ENCODE assay signal across 11 cellular contexts in genomic region chr6:290111-290932, GRCh38. TPM values are rescaled to one million over a fixed set of nuclear protein-coding genes. Genes with fewer than 3 reads are reported as not detected.
DNase-seq lines count a peak whose midpoint lies in the region; ATAC-seq and TF ChIP-seq lines count a peak whose summit lies in the region.
"Had no signal": no experiment of that assay in that cellular context is flagged by ENCODE, and none has a peak within 500 bp of the region (broad histone marks: within the 10 kb centered on the region; RNA-seq: fewer than 3 reads in every experiment).

No MANE protein-coding gene starts in this region.

- no peak for ATAC-seq in stimulated activated effector memory CD8-positive, alpha-beta T cell treated with anti-CD3 and anti-CD28 coated beads, Interleukin-12 subunit alpha, Interleukin-12 subunit beta, amount 100 ng/mL, for 72 hours
- ATAC-seq: GM23338 had no signal

- DNase-seq in activated naive CD4-positive, alpha-beta T cell treated with anti-CD3 and anti-CD28 coated beads, Interleukin-2, amount 10 ng/mL, durations not matched to agents 7 days and 5 days = no peak
- DNase-seq in activated naive CD4-positive, alpha-beta T cell (lab: John Stamatoyannopoulos, UW) = no peak
- DNase-seq in Karpas-422 (no peak), DMS 273 treated with DMSO at 0.1 percent for 48 hours (lab: John Stamatoyannopoulos, UW) (no peak), iPS-NIHi7 (ENCODE audit: extremely low spot score) (no peak), dorsolateral prefrontal cortex (no peak)
- DNase-seq in stimulated activated effector memory CD8-positive, alpha-beta T cell treated with anti-CD3 and anti-CD28 coated beads, Interleukin-12 subunit alpha, Interleukin-12 subunit beta, amount 100 ng/mL, for 72 hours (ENCODE audit: low spot score in 2 of 2) = peak in 1 of 2 donors; percentile 51
- DNase-seq: BE2C, NCI-H187 had no signal

- no peak for TF ChIP-seq CTCF in brain (conservative IDR thresholded peaks at IDR 0.05)
- no peak for TF ChIP-seq CTCF in dorsolateral prefrontal cortex (IDR thresholded peaks at IDR 0.05 in 54 of 56, conservative IDR thresholded peaks at IDR 0.05 in 2 of 56; ENCODE audit: low read depth in 1 of 56, partially characterized antibody in 56 of 56)

- H3K4me2 ChIP-seq in Karpas-422 (ENCODE audit: low read depth, low read length, poor library complexity, severe bottlenecking) = peak overlapping the region; percentile 90

- H3K79me2 ChIP-seq in Karpas-422 (ENCODE audit: low read length) = no peaks in the 10 kb centered on the region

- peaks cover 22% of the 10 kb centered on the region for H3K4me1 ChIP-seq in Karpas-422 (ENCODE audit: low read length)
- H3K4me1 ChIP-seq: BE2C had no signal

- H3K9me3 Mint-ChIP-seq in activated naive CD4-positive, alpha-beta T cell treated with anti-CD3 and anti-CD28 coated beads, Interleukin-2, amount 10 ng/mL, durations not matched to agents 7 days and 5 days = no peaks in the 10 kb centered on the region
- H3K9me3 Mint-ChIP-seq in brain = peaks cover 0 to 43% (median 13%) of the 10 kb centered on the region in 5 experiments
- no peaks in the 10 kb centered on the region for H3K9me3 Mint-ChIP-seq in stimulated activated effector memory CD8-positive, alpha-beta T cell treated with anti-CD3 and anti-CD28 coated beads, Interleukin-12 subunit alpha, Interleukin-12 subunit beta, amount 100 ng/mL, for 72 hours

- H3K27ac ChIP-seq in Karpas-422 (ENCODE audit: low read length) (no peak overlapping the region), dorsolateral prefrontal cortex (no peak overlapping the region)

- H4K20me1 ChIP-seq in Karpas-422 (ENCODE audit: insufficient read depth, low read depth, low read length) = no peaks in the 10 kb centered on the region

- H3K4me3 ChIP-seq in Karpas-422 (ENCODE audit: low read length) (no peak overlapping the region), dorsolateral prefrontal cortex (no peak overlapping the region)

- H3K36me3 ChIP-seq in Karpas-422 (ENCODE audit: insufficient read depth, low read length) = no peaks in the 10 kb centered on the region
- H3K36me3 ChIP-seq: BE2C had no signal

- no peaks in the 10 kb centered on the region for H3K27me3 ChIP-seq in Karpas-422 (ENCODE audit: low read length)
- H3K27me3 ChIP-seq in dorsolateral prefrontal cortex = peaks cover 0 to 6% (median 0%) of the 10 kb centered on the region in 45 donors

- no peak overlapping the region for H3K9ac ChIP-seq in Karpas-422 (ENCODE audit: low read length)

- H2AFZ ChIP-seq in Karpas-422 (ENCODE audit: low read length) = no peak overlapping the region

- no peaks in the 10 kb centered on the region for H3K9me3 ChIP-seq in Karpas-422 (ENCODE audit: low read length)
- H3K9me3 ChIP-seq: BE2C had no signal

- H3K27me3 Mint-ChIP-seq in activated naive CD4-positive, alpha-beta T cell treated with anti-CD3 and anti-CD28 coated beads, Interleukin-2, amount 10 ng/mL, durations not matched to agents 7 days and 5 days = no peaks in the 10 kb centered on the region
- H3K27me3 Mint-ChIP-seq in brain = peaks cover 17% of the 10 kb centered on the region

- CTCF ChIA-PET in activated naive CD4-positive, alpha-beta T cell treated with anti-CD3 and anti-CD28 coated beads, Interleukin-2, amount 10 ng/mL, durations not matched to agents 7 days and 5 days (lab: Charles Lee) = no interaction called here

- intact Hi-C loops in dorsolateral prefrontal cortex (cut with DNase I) = loop anchor here (5.0 to 10.0 kb wide), 4 partner anchors 42 to 224 kb away; no protein-coding TSS in a partner anchor

- H3K9me2 ChIP-seq in Karpas-422 (replicated peaks; ENCODE audit: insufficient read depth, low read length) = no peaks in the 10 kb centered on the region

- peak overlapping the region; percentile 25 for H3K27ac Mint-ChIP-seq in activated naive CD4-positive, alpha-beta T cell treated with anti-CD3 and anti-CD28 coated beads, Interleukin-2, amount 10 ng/mL, durations not matched to agents 7 days and 5 days
- peak overlapping the region in 3 of 5 experiments; percentile 4 to 34 (median 30) for H3K27ac Mint-ChIP-seq in brain
- H3K27ac Mint-ChIP-seq in stimulated activated effector memory CD8-positive, alpha-beta T cell treated with anti-CD3 and anti-CD28 coated beads, Interleukin-12 subunit alpha, Interleukin-12 subunit beta, amount 100 ng/mL, for 72 hours = peak overlapping the region; percentile 56
- H3K27ac Mint-ChIP-seq: GM23338 had no signal

- peak overlapping the region; percentile 79 for H3K4me3 Mint-ChIP-seq in activated naive CD4-positive, alpha-beta T cell treated with anti-CD3 and anti-CD28 coated beads, Interleukin-2, amount 10 ng/mL, durations not matched to agents 7 days and 5 days
- H3K4me3 Mint-ChIP-seq in brain = peak overlapping the region; percentile 41 to 78 (median 66)
- H3K4me3 Mint-ChIP-seq in stimulated activated effector memory CD8-positive, alpha-beta T cell treated with anti-CD3 and anti-CD28 coated beads, Interleukin-12 subunit alpha, Interleukin-12 subunit beta, amount 100 ng/mL, for 72 hours = peak overlapping the region; percentile 92

- H3K4me1 Mint-ChIP-seq in activated naive CD4-positive, alpha-beta T cell treated with anti-CD3 and anti-CD28 coated beads, Interleukin-2, amount 10 ng/mL, durations not matched to agents 7 days and 5 days = peaks cover 53% of the 10 kb centered on the region
- peaks cover 23% of the 10 kb centered on the region for H3K4me1 Mint-ChIP-seq in brain
- H3K4me1 Mint-ChIP-seq in stimulated activated effector memory CD8-positive, alpha-beta T cell treated with anti-CD3 and anti-CD28 coated beads, Interleukin-12 subunit alpha, Interleukin-12 subunit beta, amount 100 ng/mL, for 72 hours = peaks cover 60% of the 10 kb centered on the region

- peaks cover 16% of the 10 kb centered on the region for H3K36me3 Mint-ChIP-seq in activated naive CD4-positive, alpha-beta T cell treated with anti-CD3 and anti-CD28 coated beads, Interleukin-2, amount 10 ng/mL, durations not matched to agents 7 days and 5 days
- no peaks in the 10 kb centered on the region for H3K36me3 Mint-ChIP-seq in brain
- peaks cover 21% of the 10 kb centered on the region for H3K36me3 Mint-ChIP-seq in stimulated activated effector memory CD8-positive, alpha-beta T cell treated with anti-CD3 and anti-CD28 coated beads, Interleukin-12 subunit alpha, Interleukin-12 subunit beta, amount 100 ng/mL, for 72 hours

RNA-seq across cellular contexts. Expression of gene DUSP22, which starts 2.0 kb away (rescaled TPM):
- total RNA-seq in Karpas-422 (2014; rRNA removed; shearing (Covaris generic); ENCODE audit: low replicate concordance) = 13.2 and 15.7 TPM in 2 replicates
- 68.7 TPM for polyA plus RNA-seq in brain (ENCODE audit: insufficient read depth, low read depth, low replicate concordance)
- 10 to 100 TPM; 41.2 to 72.5 (median 53.5) TPM for total RNA-seq in dorsolateral prefrontal cortex
